8 cellular contexts compared by ENCODE assay signal in genomic region chr2:35915261-35915660, GRCh38.
"Had no signal": no experiment of that assay in that cellular context is flagged by ENCODE, and none has a peak within 500 bp of the region (broad histone marks: within the 10 kb centered on the region; RNA-seq: fewer than 3 reads in every experiment).

No MANE protein-coding gene starts in this region.

- H3K27ac ChIP-seq: GM23248 had no signal

- H3K27ac Mint-ChIP-seq: H9, HFFc6 had no signal

- H3K9me3 Mint-ChIP-seq: H9, HFFc6 had no signal

- H3K9ac ChIP-seq: GM23248 had no signal

- H3K4me3 ChIP-seq: GM23248, HAP-1 had no signal

- H3K36me3 ChIP-seq: HAP-1 had no signal

- H3K9me3 ChIP-seq: HAP-1 had no signal

- H3K4me3 Mint-ChIP-seq: H9, HFFc6 had no signal

- FAIRE-seq: H54 had no signal

- H2AFZ ChIP-seq: GM23248 had no signal

- DNase-seq: GM23248, GOT3, H9, HCEC 1CT, HFFc6 had no signal

- ATAC-seq: HCT116 had no signal
